ENCODE assay signal across 1 cellular context in the genomic region with DNA sequence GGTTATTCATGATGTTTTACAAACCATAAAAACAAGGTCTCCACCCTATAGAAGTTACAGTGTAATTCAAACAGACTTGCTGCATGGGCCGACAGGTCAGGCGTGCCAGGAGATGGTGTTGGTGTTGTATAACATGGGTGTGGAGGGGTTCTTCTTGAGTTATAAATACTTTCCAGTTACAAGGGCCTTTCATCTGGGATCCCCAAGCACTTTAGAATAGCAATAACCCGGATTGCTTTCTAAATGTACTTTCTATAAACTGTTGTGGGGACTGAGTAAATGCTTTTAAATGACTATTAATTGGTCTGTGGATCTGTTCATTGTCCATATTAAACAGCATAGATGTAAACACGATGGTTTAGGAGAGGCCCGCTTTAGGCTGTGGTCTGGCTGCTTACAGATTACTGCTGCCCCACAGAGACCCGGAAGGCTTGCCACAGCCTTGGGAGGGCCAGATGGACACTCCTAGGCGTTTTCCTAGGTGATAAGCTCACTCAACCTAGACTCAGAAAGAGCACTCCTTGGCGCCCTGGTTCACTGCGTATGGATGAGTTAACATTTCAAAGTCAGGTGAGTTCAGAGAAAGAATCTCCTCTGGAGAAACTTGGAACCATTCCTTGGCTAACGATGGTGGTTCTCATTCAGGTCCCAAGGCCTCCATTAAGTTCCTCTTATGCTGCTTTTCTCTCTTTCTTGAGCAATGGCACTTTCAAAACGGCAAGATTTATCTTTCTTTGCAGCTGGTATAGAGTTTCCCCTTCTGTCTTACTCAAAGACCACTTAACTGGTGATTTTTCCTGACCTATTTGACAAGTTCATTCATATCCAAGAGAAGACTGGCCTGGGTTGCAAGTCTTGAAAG.
TF ChIP-seq lines count a peak whose summit lies in the region.

No MANE protein-coding gene starts in this region.

TF ChIP-seq in K562, 482 proteins besides CTCF, POLR2A, EP300 and RAD21 (continued from another document and continues in another):
- TF ChIP-seq, protein P1, sequence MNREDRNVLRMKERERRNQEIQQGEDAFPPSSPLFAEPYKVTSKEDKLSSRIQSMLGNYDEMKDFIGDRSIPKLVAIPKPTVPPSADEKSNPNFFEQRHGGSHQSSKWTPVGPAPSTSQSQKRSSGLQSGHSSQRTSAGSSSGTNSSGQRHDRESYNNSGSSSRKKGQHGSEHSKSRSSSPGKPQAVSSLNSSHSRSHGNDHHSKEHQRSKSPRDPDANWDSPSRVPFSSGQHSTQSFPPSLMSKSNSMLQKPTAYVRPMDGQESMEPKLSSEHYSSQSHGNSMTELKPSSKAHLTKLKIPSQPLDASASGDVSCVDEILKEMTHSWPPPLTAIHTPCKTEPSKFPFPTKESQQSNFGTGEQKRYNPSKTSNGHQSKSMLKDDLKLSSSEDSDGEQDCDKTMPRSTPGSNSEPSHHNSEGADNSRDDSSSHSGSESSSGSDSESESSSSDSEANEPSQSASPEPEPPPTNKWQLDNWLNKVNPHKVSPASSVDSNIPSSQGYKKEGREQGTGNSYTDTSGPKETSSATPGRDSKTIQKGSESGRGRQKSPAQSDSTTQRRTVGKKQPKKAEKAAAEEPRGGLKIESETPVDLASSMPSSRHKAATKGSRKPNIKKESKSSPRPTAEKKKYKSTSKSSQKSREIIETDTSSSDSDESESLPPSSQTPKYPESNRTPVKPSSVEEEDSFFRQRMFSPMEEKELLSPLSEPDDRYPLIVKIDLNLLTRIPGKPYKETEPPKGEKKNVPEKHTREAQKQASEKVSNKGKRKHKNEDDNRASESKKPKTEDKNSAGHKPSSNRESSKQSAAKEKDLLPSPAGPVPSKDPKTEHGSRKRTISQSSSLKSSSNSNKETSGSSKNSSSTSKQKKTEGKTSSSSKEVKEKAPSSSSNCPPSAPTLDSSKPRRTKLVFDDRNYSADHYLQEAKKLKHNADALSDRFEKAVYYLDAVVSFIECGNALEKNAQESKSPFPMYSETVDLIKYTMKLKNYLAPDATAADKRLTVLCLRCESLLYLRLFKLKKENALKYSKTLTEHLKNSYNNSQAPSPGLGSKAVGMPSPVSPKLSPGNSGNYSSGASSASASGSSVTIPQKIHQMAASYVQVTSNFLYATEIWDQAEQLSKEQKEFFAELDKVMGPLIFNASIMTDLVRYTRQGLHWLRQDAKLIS (CRISPR knock-in tag; IDR thresholded peaks at IDR 0.05), result no peak
- peak; percentile 48 for TF ChIP-seq MEIS2 (IDR thresholded peaks at IDR 0.05; ENCODE audit: partially characterized antibody)
- TF ChIP-seq IFI16 (CRISPR knock-in tag; IDR thresholded peaks at IDR 0.05), result no peak
- TF ChIP-seq, protein P2, sequence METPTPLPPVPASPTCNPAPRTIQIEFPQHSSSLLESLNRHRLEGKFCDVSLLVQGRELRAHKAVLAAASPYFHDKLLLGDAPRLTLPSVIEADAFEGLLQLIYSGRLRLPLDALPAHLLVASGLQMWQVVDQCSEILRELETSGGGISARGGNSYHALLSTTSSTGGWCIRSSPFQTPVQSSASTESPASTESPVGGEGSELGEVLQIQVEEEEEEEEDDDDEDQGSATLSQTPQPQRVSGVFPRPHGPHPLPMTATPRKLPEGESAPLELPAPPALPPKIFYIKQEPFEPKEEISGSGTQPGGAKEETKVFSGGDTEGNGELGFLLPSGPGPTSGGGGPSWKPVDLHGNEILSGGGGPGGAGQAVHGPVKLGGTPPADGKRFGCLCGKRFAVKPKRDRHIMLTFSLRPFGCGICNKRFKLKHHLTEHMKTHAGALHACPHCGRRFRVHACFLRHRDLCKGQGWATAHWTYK (CRISPR knock-in tag; IDR thresholded peaks at IDR 0.05), result no peak
- TF ChIP-seq ZNF76 (CRISPR knock-in tag; IDR thresholded peaks at IDR 0.05; ENCODE audit: borderline replicate concordance), result no peak
- no peak for TF ChIP-seq PPARD (CRISPR knock-in tag; IDR thresholded peaks at IDR 0.05)
- no peak for TF ChIP-seq ZSCAN32 (CRISPR knock-in tag; IDR thresholded peaks at IDR 0.05)
- no peak for TF ChIP-seq ZNF696 (CRISPR knock-in tag; conservative IDR thresholded peaks at IDR 0.05)
- TF ChIP-seq, protein P3, sequence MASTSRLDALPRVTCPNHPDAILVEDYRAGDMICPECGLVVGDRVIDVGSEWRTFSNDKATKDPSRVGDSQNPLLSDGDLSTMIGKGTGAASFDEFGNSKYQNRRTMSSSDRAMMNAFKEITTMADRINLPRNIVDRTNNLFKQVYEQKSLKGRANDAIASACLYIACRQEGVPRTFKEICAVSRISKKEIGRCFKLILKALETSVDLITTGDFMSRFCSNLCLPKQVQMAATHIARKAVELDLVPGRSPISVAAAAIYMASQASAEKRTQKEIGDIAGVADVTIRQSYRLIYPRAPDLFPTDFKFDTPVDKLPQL (IDR thresholded peaks at IDR 0.05; ENCODE audit: extremely low read depth, insufficient read length), result no peak
- peak in 1 of 2 experiments; percentile 15; a peak in 1 of 3 replicates for TF ChIP-seq CBX3 (IDR thresholded peaks at IDR 0.05; ENCODE audit: borderline replicate concordance in 1 of 2, low read length in 2 of 2)
- no peak for TF ChIP-seq XRCC3 (IDR thresholded peaks at IDR 0.05)
- TF ChIP-seq, protein P4, sequence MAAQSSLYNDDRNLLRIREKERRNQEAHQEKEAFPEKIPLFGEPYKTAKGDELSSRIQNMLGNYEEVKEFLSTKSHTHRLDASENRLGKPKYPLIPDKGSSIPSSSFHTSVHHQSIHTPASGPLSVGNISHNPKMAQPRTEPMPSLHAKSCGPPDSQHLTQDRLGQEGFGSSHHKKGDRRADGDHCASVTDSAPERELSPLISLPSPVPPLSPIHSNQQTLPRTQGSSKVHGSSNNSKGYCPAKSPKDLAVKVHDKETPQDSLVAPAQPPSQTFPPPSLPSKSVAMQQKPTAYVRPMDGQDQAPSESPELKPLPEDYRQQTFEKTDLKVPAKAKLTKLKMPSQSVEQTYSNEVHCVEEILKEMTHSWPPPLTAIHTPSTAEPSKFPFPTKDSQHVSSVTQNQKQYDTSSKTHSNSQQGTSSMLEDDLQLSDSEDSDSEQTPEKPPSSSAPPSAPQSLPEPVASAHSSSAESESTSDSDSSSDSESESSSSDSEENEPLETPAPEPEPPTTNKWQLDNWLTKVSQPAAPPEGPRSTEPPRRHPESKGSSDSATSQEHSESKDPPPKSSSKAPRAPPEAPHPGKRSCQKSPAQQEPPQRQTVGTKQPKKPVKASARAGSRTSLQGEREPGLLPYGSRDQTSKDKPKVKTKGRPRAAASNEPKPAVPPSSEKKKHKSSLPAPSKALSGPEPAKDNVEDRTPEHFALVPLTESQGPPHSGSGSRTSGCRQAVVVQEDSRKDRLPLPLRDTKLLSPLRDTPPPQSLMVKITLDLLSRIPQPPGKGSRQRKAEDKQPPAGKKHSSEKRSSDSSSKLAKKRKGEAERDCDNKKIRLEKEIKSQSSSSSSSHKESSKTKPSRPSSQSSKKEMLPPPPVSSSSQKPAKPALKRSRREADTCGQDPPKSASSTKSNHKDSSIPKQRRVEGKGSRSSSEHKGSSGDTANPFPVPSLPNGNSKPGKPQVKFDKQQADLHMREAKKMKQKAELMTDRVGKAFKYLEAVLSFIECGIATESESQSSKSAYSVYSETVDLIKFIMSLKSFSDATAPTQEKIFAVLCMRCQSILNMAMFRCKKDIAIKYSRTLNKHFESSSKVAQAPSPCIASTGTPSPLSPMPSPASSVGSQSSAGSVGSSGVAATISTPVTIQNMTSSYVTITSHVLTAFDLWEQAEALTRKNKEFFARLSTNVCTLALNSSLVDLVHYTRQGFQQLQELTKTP (IDR thresholded peaks at IDR 0.05; ENCODE audit: low read depth in 1 of 2, partially characterized antibody in 2 of 2), result no peak
- peak; percentile 22; the same call in 1 of the 2 replicates for TF ChIP-seq SMARCA4 (IDR thresholded peaks at IDR 0.05)
- no peak for TF ChIP-seq ETV6 (IDR thresholded peaks at IDR 0.05; ENCODE audit: borderline replicate concordance in 1 of 2, low read depth in 2 of 2, low read length in 1 of 2)
- TF ChIP-seq ETV6 (CRISPR knock-in tag; IDR thresholded peaks at IDR 0.05; ENCODE audit: borderline replicate concordance), result no peak
- TF ChIP-seq, protein P5, sequence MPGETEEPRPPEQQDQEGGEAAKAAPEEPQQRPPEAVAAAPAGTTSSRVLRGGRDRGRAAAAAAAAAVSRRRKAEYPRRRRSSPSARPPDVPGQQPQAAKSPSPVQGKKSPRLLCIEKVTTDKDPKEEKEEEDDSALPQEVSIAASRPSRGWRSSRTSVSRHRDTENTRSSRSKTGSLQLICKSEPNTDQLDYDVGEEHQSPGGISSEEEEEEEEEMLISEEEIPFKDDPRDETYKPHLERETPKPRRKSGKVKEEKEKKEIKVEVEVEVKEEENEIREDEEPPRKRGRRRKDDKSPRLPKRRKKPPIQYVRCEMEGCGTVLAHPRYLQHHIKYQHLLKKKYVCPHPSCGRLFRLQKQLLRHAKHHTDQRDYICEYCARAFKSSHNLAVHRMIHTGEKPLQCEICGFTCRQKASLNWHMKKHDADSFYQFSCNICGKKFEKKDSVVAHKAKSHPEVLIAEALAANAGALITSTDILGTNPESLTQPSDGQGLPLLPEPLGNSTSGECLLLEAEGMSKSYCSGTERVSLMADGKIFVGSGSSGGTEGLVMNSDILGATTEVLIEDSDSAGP (CRISPR knock-in tag; IDR thresholded peaks at IDR 0.05), result no peak
- TF ChIP-seq EP400 (IDR thresholded peaks at IDR 0.05), result no peak
- no peak for TF ChIP-seq SRF (CRISPR knock-in tag; IDR thresholded peaks at IDR 0.05)
- TF ChIP-seq THRAP3 (IDR thresholded peaks at IDR 0.05; ENCODE audit: borderline replicate concordance), result no peak
- no peak for TF ChIP-seq ZC3H8 (IDR thresholded peaks at IDR 0.05)
- TF ChIP-seq PRMT5 (CRISPR knock-in tag; IDR thresholded peaks at IDR 0.05), result no peak
- no peak for TF ChIP-seq RBM22 (IDR thresholded peaks at IDR 0.05; ENCODE audit: low read depth, low read length, poor library complexity, severe bottlenecking)
- TF ChIP-seq, protein P6, sequence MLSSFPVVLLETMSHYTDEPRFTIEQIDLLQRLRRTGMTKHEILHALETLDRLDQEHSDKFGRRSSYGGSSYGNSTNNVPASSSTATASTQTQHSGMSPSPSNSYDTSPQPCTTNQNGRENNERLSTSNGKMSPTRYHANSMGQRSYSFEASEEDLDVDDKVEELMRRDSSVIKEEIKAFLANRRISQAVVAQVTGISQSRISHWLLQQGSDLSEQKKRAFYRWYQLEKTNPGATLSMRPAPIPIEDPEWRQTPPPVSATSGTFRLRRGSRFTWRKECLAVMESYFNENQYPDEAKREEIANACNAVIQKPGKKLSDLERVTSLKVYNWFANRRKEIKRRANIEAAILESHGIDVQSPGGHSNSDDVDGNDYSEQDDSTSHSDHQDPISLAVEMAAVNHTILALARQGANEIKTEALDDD (IDR thresholded peaks at IDR 0.05), result peak; percentile 45; the same call in 1 of the 2 replicates
- no peak for TF ChIP-seq LEF1 (IDR thresholded peaks at IDR 0.05)
- TF ChIP-seq, protein P7, sequence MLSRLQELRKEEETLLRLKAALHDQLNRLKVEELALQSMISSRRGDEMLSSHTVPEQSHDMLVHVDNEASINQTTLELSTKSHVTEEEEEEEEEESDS (CRISPR knock-in tag; IDR thresholded peaks at IDR 0.05), result no peak
- 0 out of 2 replicates have a peak, but pooled peaks have one; percentile 20 for TF ChIP-seq SMAD4 (CRISPR knock-in tag; conservative IDR thresholded peaks at IDR 0.05)
- TF ChIP-seq RAD51 (IDR thresholded peaks at IDR 0.05; ENCODE audit: borderline replicate concordance, low read depth), result no peak
- TF ChIP-seq HNRNPL (IDR thresholded peaks at IDR 0.05; ENCODE audit: low read depth, low read length), result no peak
- no peak for TF ChIP-seq SLC30A9 (CRISPR knock-in tag; IDR thresholded peaks at IDR 0.05)
- no peak for TF ChIP-seq MIER1 (IDR thresholded peaks at IDR 0.05; ENCODE audit: low read depth)
- 0 out of 4 replicates have a peak, but pooled peaks of 1 of the 2 experiments have one; percentile 39 for TF ChIP-seq TRIM24 (IDR thresholded peaks at IDR 0.05)
- TF ChIP-seq FIP1L1 (IDR thresholded peaks at IDR 0.05; ENCODE audit: low read depth, low read length, poor library complexity, severe bottlenecking), result no peak
- TF ChIP-seq, protein P8, sequence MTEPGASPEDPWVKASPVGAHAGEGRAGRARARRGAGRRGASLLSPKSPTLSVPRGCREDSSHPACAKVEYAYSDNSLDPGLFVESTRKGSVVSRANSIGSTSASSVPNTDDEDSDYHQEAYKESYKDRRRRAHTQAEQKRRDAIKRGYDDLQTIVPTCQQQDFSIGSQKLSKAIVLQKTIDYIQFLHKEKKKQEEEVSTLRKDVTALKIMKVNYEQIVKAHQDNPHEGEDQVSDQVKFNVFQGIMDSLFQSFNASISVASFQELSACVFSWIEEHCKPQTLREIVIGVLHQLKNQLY (CRISPR knock-in tag; conservative IDR thresholded peaks at IDR 0.05), result no peak
- peak in 1 of 2 experiments; percentile 48; a peak in 1 of 4 replicates for TF ChIP-seq RCOR1 (IDR thresholded peaks at IDR 0.05; ENCODE audit: borderline replicate concordance in 1 of 2, low read depth in 2 of 2, low read length in 2 of 2)
- no peak for TF ChIP-seq NCOA1 (IDR thresholded peaks at IDR 0.05; ENCODE audit: low read depth)
- TF ChIP-seq, protein P9, sequence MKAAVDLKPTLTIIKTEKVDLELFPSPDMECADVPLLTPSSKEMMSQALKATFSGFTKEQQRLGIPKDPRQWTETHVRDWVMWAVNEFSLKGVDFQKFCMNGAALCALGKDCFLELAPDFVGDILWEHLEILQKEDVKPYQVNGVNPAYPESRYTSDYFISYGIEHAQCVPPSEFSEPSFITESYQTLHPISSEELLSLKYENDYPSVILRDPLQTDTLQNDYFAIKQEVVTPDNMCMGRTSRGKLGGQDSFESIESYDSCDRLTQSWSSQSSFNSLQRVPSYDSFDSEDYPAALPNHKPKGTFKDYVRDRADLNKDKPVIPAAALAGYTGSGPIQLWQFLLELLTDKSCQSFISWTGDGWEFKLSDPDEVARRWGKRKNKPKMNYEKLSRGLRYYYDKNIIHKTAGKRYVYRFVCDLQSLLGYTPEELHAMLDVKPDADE (conservative IDR thresholded peaks at IDR 0.05; ENCODE audit: control insufficient read depth, low read depth, low read length), result no peak
- TF ChIP-seq RFX7 (CRISPR knock-in tag; IDR thresholded peaks at IDR 0.05), result no peak
- TF ChIP-seq HDAC6 (IDR thresholded peaks at IDR 0.05; ENCODE audit: low read depth, low read length), result no peak
- TF ChIP-seq ZNF24 (IDR thresholded peaks at IDR 0.05), result no peak
- TF ChIP-seq POLR3A (IDR thresholded peaks at IDR 0.05; ENCODE audit: borderline replicate concordance, extremely low read depth, insufficient read depth, insufficient read length), result no peak
- TF ChIP-seq ZC3H11A (IDR thresholded peaks at IDR 0.05; ENCODE audit: low read depth, low read length), result no peak
- TF ChIP-seq, protein P10, sequence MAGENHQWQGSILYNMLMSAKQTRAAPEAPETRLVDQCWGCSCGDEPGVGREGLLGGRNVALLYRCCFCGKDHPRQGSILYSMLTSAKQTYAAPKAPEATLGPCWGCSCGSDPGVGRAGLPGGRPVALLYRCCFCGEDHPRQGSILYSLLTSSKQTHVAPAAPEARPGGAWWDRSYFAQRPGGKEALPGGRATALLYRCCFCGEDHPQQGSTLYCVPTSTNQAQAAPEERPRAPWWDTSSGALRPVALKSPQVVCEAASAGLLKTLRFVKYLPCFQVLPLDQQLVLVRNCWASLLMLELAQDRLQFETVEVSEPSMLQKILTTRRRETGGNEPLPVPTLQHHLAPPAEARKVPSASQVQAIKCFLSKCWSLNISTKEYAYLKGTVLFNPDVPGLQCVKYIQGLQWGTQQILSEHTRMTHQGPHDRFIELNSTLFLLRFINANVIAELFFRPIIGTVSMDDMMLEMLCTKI (IDR thresholded peaks at IDR 0.05; ENCODE audit: partially characterized antibody), result no peak
- TF ChIP-seq ZNF436 (CRISPR knock-in tag; IDR thresholded peaks at IDR 0.05), result no peak
- TF ChIP-seq HLTF (IDR thresholded peaks at IDR 0.05), result no peak
- no peak for TF ChIP-seq ETV5 (CRISPR knock-in tag; IDR thresholded peaks at IDR 0.05; ENCODE audit: low read depth)
